ENCODE assay signal across 18 cellular contexts in genomic region chr9:125822160-125822559, GRCh38.
"Had no signal": no experiment of that assay in that cellular context is flagged by ENCODE, and none has a peak within 500 bp of the region (broad histone marks: within the 10 kb centered on the region; RNA-seq: fewer than 3 reads in every experiment).

No MANE protein-coding gene starts in this region.

- H3K9me3 ChIP-seq: body of pancreas, transverse colon had no signal

- DNase-seq: activated CD4-positive, alpha-beta T cell treated with anti-CD3 and anti-CD28 coated beads for 4 hours; activated CD8-positive, alpha-beta T cell treated with anti-CD3 and anti-CD28 coated beads for 36 hours; activated effector memory CD4-positive, alpha-beta T cell treated with anti-CD3 and anti-CD28 coated beads, Interleukin-2, amount 50 U/mL, for 16 hours; activated T-cell treated with anti-CD3 and anti-CD28 coated beads, Interleukin-2, amount 50 U/mL, for 4 hours; body of pancreas; effector memory CD8-positive, alpha-beta T cell; islet precursor cell; mammary epithelial cell; naive B cell; small intestine; stimulated activated naive CD8-positive, alpha-beta T cell treated with anti-CD3 and anti-CD28 coated beads, Interleukin-15, Interleukin-2, amounts not matched to agents 100 U/mL and 50 U/mL, for 24 hours; T-helper 2 cell; transverse colon had no signal

- H2AFZ ChIP-seq: neural progenitor cell had no signal

- H3K4me3 ChIP-seq: body of pancreas, neural progenitor cell had no signal

- ATAC-seq: activated CD8-positive, alpha-beta T cell treated with anti-CD3 and anti-CD28 coated beads for 36 hours; activated naive CD4-positive, alpha-beta T cell treated with anti-CD3 and anti-CD28 coated beads, Interleukin-2, amount 50 U/mL, for 72 hours; activated T-cell treated with anti-CD3 and anti-CD28 coated beads, Interleukin-2, amount 50 U/mL, for 4 hours; body of pancreas; effector memory CD8-positive, alpha-beta T cell; stimulated activated naive CD8-positive, alpha-beta T cell treated with anti-CD3 and anti-CD28 coated beads, Interleukin-15, Interleukin-2, amounts not matched to agents 100 U/mL and 50 U/mL, for 24 hours; WTC11 had no signal

- H3K27me3 ChIP-seq: body of pancreas, neural progenitor cell, transverse colon had no signal

- H3K27ac ChIP-seq: body of pancreas, epithelial cell of prostate, neural progenitor cell had no signal

- H3K4me2 ChIP-seq: neural progenitor cell had no signal

- H3K36me3 ChIP-seq: neural progenitor cell, transverse colon had no signal

- H3K9ac ChIP-seq: neural progenitor cell had no signal

- FAIRE-seq: small intestine, TTC549 had no signal
